20 cellular contexts compared by ENCODE assay signal in genomic region chr17:38459556-38459955, GRCh38. TPM values are rescaled to one million over a fixed set of nuclear protein-coding genes. Genes with fewer than 3 reads are reported as not detected.
DNase-seq lines count a peak whose midpoint lies in the region; ATAC-seq and TF ChIP-seq lines count a peak whose summit lies in the region.
"Had no signal": no experiment of that assay in that cellular context is flagged by ENCODE, and none has a peak within 500 bp of the region (broad histone marks: within the 10 kb centered on the region; RNA-seq: fewer than 3 reads in every experiment).

No MANE protein-coding gene starts in this region.

- TF ChIP-seq CTCF in WERI-Rb-1 (IDR thresholded peaks at IDR 0.05; ENCODE audit: low read depth, low read length), result no peak
- TF ChIP-seq CTCF in right atrium auricular region (IDR thresholded peaks at IDR 0.05), result no peak

- no peak for ATAC-seq in left lobe of liver
- no peak for ATAC-seq in GM21825 (IDR thresholded peaks at IDR 0.05; ENCODE audit: unreplicated experiment)
- ATAC-seq: stimulated activated naive CD8-positive, alpha-beta T cell treated with anti-CD3 and anti-CD28 coated beads, Interleukin-15, amount 100 ng/mL, for 72 hours; upper lobe of right lung had no signal

- H3K27me3 ChIP-seq in BLaER1 (no peaks in the 10 kb centered on the region), WERI-Rb-1 (ENCODE audit: insufficient read depth, low read depth, severe bottlenecking) (no peaks in the 10 kb centered on the region), right atrium auricular region (no peaks in the 10 kb centered on the region)
- H3K27me3 ChIP-seq: upper lobe of right lung had no signal

- H3K9me3 ChIP-seq in BLaER1 (no peaks in the 10 kb centered on the region), WERI-Rb-1 (ENCODE audit: severe bottlenecking) (no peaks in the 10 kb centered on the region), right atrium auricular region (no peaks in the 10 kb centered on the region)
- H3K9me3 ChIP-seq: upper lobe of right lung had no signal

- H3K36me3 ChIP-seq in BLaER1, result peaks cover 71% of the 10 kb centered on the region
- no peaks in the 10 kb centered on the region for H3K36me3 ChIP-seq in WERI-Rb-1
- peaks cover 54% of the 10 kb centered on the region for H3K36me3 ChIP-seq in right atrium auricular region

- H3K27ac ChIP-seq in BLaER1, result peak overlapping the region; percentile 37
- peak overlapping the region; percentile 47 for H3K27ac ChIP-seq in WERI-Rb-1
- peak overlapping the region; percentile 6 to 43 for H3K27ac ChIP-seq in right atrium auricular region
- H3K27ac ChIP-seq: HL-60, upper lobe of right lung had no signal

- H3K9ac ChIP-seq in BLaER1, result 0 out of 2 replicates have a peak overlapping the region, but pooled peaks have one; percentile 23

- peak; percentile 56 for DNase-seq in D341Med (ENCODE audit: low spot score)
- peak; percentile 65 for DNase-seq in WERI-Rb-1
- no peak for DNase-seq in right atrium auricular region (ENCODE audit: low spot score)
- no peak for DNase-seq in left lobe of liver (ENCODE audit: low spot score)
- DNase-seq in COR-L47 (lab: John Stamatoyannopoulos, UW), result no peak
- DNase-seq in T-helper 1 cell, result no peak
- DNase-seq: activated CD4-positive, CD25-positive, alpha-beta regulatory T cell treated with anti-CD3 and anti-CD28 coated beads, Interleukin-2, amount 50 U/mL, for 72 hours; activated naive CD4-positive, alpha-beta T cell treated with anti-CD3 and anti-CD28 coated beads, Interleukin-2, amount 50 U/mL, for 16 hours; activated T-cell treated with anti-CD3 and anti-CD28 coated beads, Interleukin-2, amount 50 U/mL, for 24 hours; aorta; NCI-H1092 treated with DMSO at 0.1 percent for 48 hours; NK-92 treated with Interleukin-12 subunit alpha and Interleukin-12 subunit beta, amount 100 ng/mL, for 24 hours; small intestine; stimulated activated CD4-positive, alpha-beta T cell treated with anti-CD3 and anti-CD28 coated beads, Interleukin-4, amount 100 ng/mL, for 4 hours; stimulated activated naive CD8-positive, alpha-beta T cell treated with anti-CD3 and anti-CD28 coated beads, Interleukin-15, amount 100 ng/mL, for 72 hours; T1000; upper lobe of right lung had no signal

- peak overlapping the region; percentile 45 for H3K4me2 ChIP-seq in BLaER1

- H3K4me1 ChIP-seq in BLaER1 (peaks cover 85% of the 10 kb centered on the region), right atrium auricular region (peaks cover 0 to 90% of the 10 kb centered on the region in 2 donors)

- H4K20me1 ChIP-seq in BLaER1, result peaks cover 100% of the 10 kb centered on the region

- H3K4me3 ChIP-seq in BLaER1 (no peak overlapping the region), WERI-Rb-1 (ENCODE audit: low read depth, low read length) (no peak overlapping the region), right atrium auricular region (no peak overlapping the region)
- H3K4me3 ChIP-seq: upper lobe of right lung had no signal

RNA-seq across cellular contexts. Expression of gene ARHGAP23, which starts 31.3 kb away (rescaled TPM):
- total RNA-seq in right atrium auricular region (10 to 100 TPM; 59.9 to 95.6 TPM), left lobe of liver (3.3 TPM)

Comparison
In these comparisons a context has a peak if more than half of its experiments do, and no peak if none do; other contexts are left out.
1. DNase-seq: peak in D341Med (single experiment) and WERI-Rb-1 (single experiment); none in right atrium auricular region (single experiment), left lobe of liver (single experiment), COR-L47 (single experiment) and T-helper 1 cell (0 of 5).
2. RNA of gene ARHGAP23, which starts 31.3 kb away (total RNA-seq): 59.9 to 95.6 TPM in right atrium auricular region; 3.3 TPM in left lobe of liver (single experiment); every median in the first group is over 10 times any median in the second.
3. Peak in every context shown above with its lines, with median percentiles within 50 percentile points of each other: H3K27ac ChIP-seq.